ENCODE assay signal across 9 cellular contexts in genomic region chr10:70051878-70052277, GRCh38. TPM values are rescaled to one million over a fixed set of nuclear protein-coding genes. Genes with fewer than 3 reads are reported as not detected.
DNase-seq lines count a peak whose midpoint lies in the region; ATAC-seq and TF ChIP-seq lines count a peak whose summit lies in the region.
"Had no signal": no experiment of that assay in that cellular context is flagged by ENCODE, and none has a peak within 500 bp of the region (broad histone marks: within the 10 kb centered on the region; RNA-seq: fewer than 3 reads in every experiment).

No MANE protein-coding gene starts in this region.

- H3K27ac ChIP-seq in gastrocnemius medialis: no peak overlapping the region

- no peaks in the 10 kb centered on the region for H3K9me3 ChIP-seq in gastrocnemius medialis

- H3K4me3 ChIP-seq in gastrocnemius medialis: peak overlapping the region; percentile 64 to 80 (median 75)

- POLR2A ChIA-PET in activated CD8-positive, alpha-beta T cell treated with anti-CD3 and anti-CD28 coated beads for 36 hours (lab: Charles Lee): no interaction called here

- no peak for TF ChIP-seq CTCF in activated CD8-positive, alpha-beta T cell treated with anti-CD3 and anti-CD28 coated beads for 36 hours (IDR thresholded peaks at IDR 0.05)
- no peak for TF ChIP-seq CTCF in glutamatergic neuron (IDR thresholded peaks at IDR 0.05; ENCODE audit: partially characterized antibody, unreplicated experiment)
- TF ChIP-seq CTCF in gastrocnemius medialis (IDR thresholded peaks at IDR 0.05 in 4 of 5, conservative IDR thresholded peaks at IDR 0.05 in 1 of 5): no peak

- DNase-seq in NCI-H748 (lab: John Stamatoyannopoulos, UW; ENCODE audit: unreplicated experiment): peak; percentile 11
- no peak for DNase-seq in NCI-H748 treated with DMSO at 0.1 percent for 48 hours (lab: John Stamatoyannopoulos, UW)
- no peak for DNase-seq in activated CD8-positive, alpha-beta T cell treated with anti-CD3 and anti-CD28 coated beads for 36 hours
- no peak for DNase-seq in glutamatergic neuron
- no peak for DNase-seq in gastrocnemius medialis
- DNase-seq in stimulated activated CD4-positive, alpha-beta T cell treated with anti-CD3 and anti-CD28 coated beads, Interleukin-4, amount 100 ng/mL, for 4 hours: no peak
- DNase-seq in activated T-cell treated with anti-CD3 and anti-CD28 coated beads, Interleukin-2, amount 50 U/mL, for 4 hours: no peak
- DNase-seq: activated gamma-delta T cell treated with Interleukin-2 at 50 U/mL for 16 hours had no signal

- in situ Hi-C loops in gastrocnemius medialis (cut with MboI; ENCODE audit: low sequenced_read_pairs in 4 of 4): no loop called here

- ATAC-seq in activated CD8-positive, alpha-beta T cell treated with anti-CD3 and anti-CD28 coated beads for 36 hours: no peak
- ATAC-seq in gastrocnemius medialis (no peak), GM21360 (IDR thresholded peaks at IDR 0.05; ENCODE audit: unreplicated experiment) (no peak)
- ATAC-seq in activated T-cell treated with anti-CD3 and anti-CD28 coated beads, Interleukin-2, amount 50 U/mL, for 4 hours: no peak

- peaks cover 0 to 4% (median 0%) of the 10 kb centered on the region in 3 donors for H3K27me3 ChIP-seq in gastrocnemius medialis

- no peaks in the 10 kb centered on the region for H3K9me3 Mint-ChIP-seq in activated CD8-positive, alpha-beta T cell treated with anti-CD3 and anti-CD28 coated beads for 36 hours
- peaks cover 1% of the 10 kb centered on the region for H3K9me3 Mint-ChIP-seq in glutamatergic neuron (ENCODE audit: unreplicated experiment)
- H3K9me3 Mint-ChIP-seq in activated T-cell treated with anti-CD3 and anti-CD28 coated beads, Interleukin-2, amount 50 U/mL, for 4 hours: no peaks in the 10 kb centered on the region

- H3K4me1 Mint-ChIP-seq in activated CD8-positive, alpha-beta T cell treated with anti-CD3 and anti-CD28 coated beads for 36 hours (ENCODE audit: low read depth): peaks cover 7% of the 10 kb centered on the region
- peaks cover 12% of the 10 kb centered on the region for H3K4me1 Mint-ChIP-seq in glutamatergic neuron (ENCODE audit: low read depth, unreplicated experiment)
- peaks cover 5% of the 10 kb centered on the region for H3K4me1 Mint-ChIP-seq in activated T-cell treated with anti-CD3 and anti-CD28 coated beads, Interleukin-2, amount 50 U/mL, for 4 hours (ENCODE audit: low read depth)

- H3K36me3 ChIP-seq in gastrocnemius medialis: no peaks in the 10 kb centered on the region

- peaks cover 44% of the 10 kb centered on the region for H3K27me3 Mint-ChIP-seq in activated CD8-positive, alpha-beta T cell treated with anti-CD3 and anti-CD28 coated beads for 36 hours
- H3K27me3 Mint-ChIP-seq in glutamatergic neuron (ENCODE audit: unreplicated experiment): peaks cover 7% of the 10 kb centered on the region
- H3K27me3 Mint-ChIP-seq in activated T-cell treated with anti-CD3 and anti-CD28 coated beads, Interleukin-2, amount 50 U/mL, for 4 hours (ENCODE audit: low read depth): peaks cover 39% of the 10 kb centered on the region

- peak overlapping the region; percentile 78 for H3K4me3 Mint-ChIP-seq in activated CD8-positive, alpha-beta T cell treated with anti-CD3 and anti-CD28 coated beads for 36 hours
- peak overlapping the region; percentile 95 for H3K4me3 Mint-ChIP-seq in glutamatergic neuron (ENCODE audit: unreplicated experiment)
- H3K4me3 Mint-ChIP-seq in activated T-cell treated with anti-CD3 and anti-CD28 coated beads, Interleukin-2, amount 50 U/mL, for 4 hours: no peak overlapping the region

- intact Hi-C loops in activated CD8-positive, alpha-beta T cell treated with anti-CD3 and anti-CD28 coated beads for 36 hours (cut with micrococcal nuclease): no loop called here
- intact Hi-C loops in gastrocnemius medialis (cut with DNase I; ENCODE audit: low total_unique reads): no loop called here

- H3K36me3 Mint-ChIP-seq in activated CD8-positive, alpha-beta T cell treated with anti-CD3 and anti-CD28 coated beads for 36 hours (ENCODE audit: low read depth): no peaks in the 10 kb centered on the region
- no peaks in the 10 kb centered on the region for H3K36me3 Mint-ChIP-seq in glutamatergic neuron (ENCODE audit: unreplicated experiment)
- H3K36me3 Mint-ChIP-seq in activated T-cell treated with anti-CD3 and anti-CD28 coated beads, Interleukin-2, amount 50 U/mL, for 4 hours (ENCODE audit: insufficient read depth): no peaks in the 10 kb centered on the region

- CTCF ChIA-PET in activated CD8-positive, alpha-beta T cell treated with anti-CD3 and anti-CD28 coated beads for 36 hours (lab: Charles Lee): no interaction called here

- peaks cover 0 to 6% of the 10 kb centered on the region in 2 donors for H3K4me1 ChIP-seq in gastrocnemius medialis

- TF ChIP-seq POLR2A in gastrocnemius medialis (IDR thresholded peaks at IDR 0.05): no peak

- no peak overlapping the region for H3K27ac Mint-ChIP-seq in activated CD8-positive, alpha-beta T cell treated with anti-CD3 and anti-CD28 coated beads for 36 hours
- H3K27ac Mint-ChIP-seq in glutamatergic neuron (ENCODE audit: unreplicated experiment): peak overlapping the region; percentile 89

RNA-seq across cellular contexts. Expression of gene MACROH2A2, which starts 0.8 kb away (rescaled TPM):
- 1 to 10 TPM; 3.6 to 3.9 TPM for total RNA-seq in activated CD8-positive, alpha-beta T cell treated with anti-CD3 and anti-CD28 coated beads for 36 hours
- total RNA-seq in glutamatergic neuron (ENCODE audit: unreplicated experiment) (58.3 TPM), gastrocnemius medialis (1 to 10 TPM in 3 of 4 donors, under 1 TPM in 1; 0.53 to 5.2 (median 4.3) TPM)
- total RNA-seq in activated T-cell treated with anti-CD3 and anti-CD28 coated beads, Interleukin-2, amount 50 U/mL, for 4 hours: 1 to 10 TPM in 1 of 3 donors, under 1 TPM in 2; 0.76 to 2.0 (median 0.91) TPM
